ENCODE assay signal across 15 cellular contexts in the genomic region with DNA sequence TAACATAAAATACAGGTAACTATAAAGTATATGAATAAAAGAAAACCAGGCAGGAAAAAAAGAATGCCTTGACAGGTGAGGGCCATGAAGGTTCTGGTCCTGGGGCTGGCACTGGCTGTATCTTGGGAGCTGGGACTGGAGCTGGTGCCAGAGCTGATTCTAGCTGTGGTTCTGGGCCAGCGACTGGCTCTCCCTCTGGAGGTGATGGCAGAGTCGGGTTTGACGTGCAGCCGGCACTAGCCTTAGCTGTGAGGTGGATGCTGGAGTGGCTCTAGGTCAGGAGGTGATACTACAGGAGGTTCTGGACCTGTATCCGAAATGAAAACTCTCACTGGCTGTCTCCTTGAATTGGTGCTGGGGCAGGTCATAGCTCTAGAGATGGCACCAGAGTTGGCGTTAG. TPM values are rescaled to one million over a fixed set of nuclear protein-coding genes. Genes with fewer than 3 reads are reported as not detected.
DNase-seq lines count a peak whose midpoint lies in the region; ATAC-seq and TF ChIP-seq lines count a peak whose summit lies in the region.
"Had no signal": no experiment of that assay in that cellular context is flagged by ENCODE, and none has a peak within 500 bp of the region (broad histone marks: within the 10 kb centered on the region; RNA-seq: fewer than 3 reads in every experiment).

No MANE protein-coding gene starts in this region.

- no peak overlapping the region for H2AK5ac ChIP-seq in neuronal stem cell (ENCODE audit: low read depth, low read length)
- H2AK5ac ChIP-seq in trophoblast cell (ENCODE audit: low read length): no peak overlapping the region

- H2BK120ac ChIP-seq in neuronal stem cell (ENCODE audit: low read depth, low read length) (no peak overlapping the region), trophoblast cell (ENCODE audit: insufficient read depth, low read length, poor library complexity) (no peak overlapping the region)

- no peak overlapping the region for H2BK12ac ChIP-seq in neuronal stem cell (ENCODE audit: low read length)
- H2BK12ac ChIP-seq in trophoblast cell (ENCODE audit: low read length): no peak overlapping the region

- H3K23ac ChIP-seq in neuronal stem cell (ENCODE audit: low read depth, low read length, poor library complexity) (peak overlapping the region; percentile 37), trophoblast cell (ENCODE audit: low read length) (no peak overlapping the region)

- H3K9ac ChIP-seq in neuronal stem cell (ENCODE audit: low read depth, low read length, poor library complexity) (no peak overlapping the region), trophoblast cell (ENCODE audit: low read length) (no peak overlapping the region)

- TF ChIP-seq EP300 in suprapubic skin (IDR thresholded peaks at IDR 0.05): no peak

- no peak overlapping the region for H2AFZ ChIP-seq in neuronal stem cell (ENCODE audit: low read length)
- H2AFZ ChIP-seq in trophoblast cell (ENCODE audit: insufficient read depth, low read length, poor library complexity): no peak overlapping the region
- H2AFZ ChIP-seq: GM23338 had no signal

- DNase-seq in neuronal stem cell (ENCODE audit: low spot score) (no peak), sciatic nerve (ENCODE audit: low spot score) (peak; percentile 42), suprapubic skin (ENCODE audit: low spot score in 2 of 2) (peak; percentile 36 to 62), DMS53 treated with DMSO at 0.1 percent for 48 hours (lab: John Stamatoyannopoulos, UW; ENCODE audit: unreplicated experiment) (no peak), trophoblast cell (no peak)

- H3K79me1 ChIP-seq in neuronal stem cell (ENCODE audit: low read depth, low read length) (no peaks in the 10 kb centered on the region), trophoblast cell (ENCODE audit: low read length) (no peaks in the 10 kb centered on the region)

- ATAC-seq in sciatic nerve: no peak
- ATAC-seq in HG02759 (IDR thresholded peaks at IDR 0.05; ENCODE audit: unreplicated experiment): no peak

- H3K4me2 ChIP-seq in neuronal stem cell (ENCODE audit: insufficient read depth, low read length, poor library complexity, severe bottlenecking): no peak overlapping the region
- H3K4me2 ChIP-seq in trophoblast cell (ENCODE audit: low read length): no peak overlapping the region
- H3K4me2 ChIP-seq: GM23338 had no signal

- H3K18ac ChIP-seq in neuronal stem cell (ENCODE audit: low read length): no peak overlapping the region
- no peak overlapping the region for H3K18ac ChIP-seq in trophoblast cell (ENCODE audit: low read length)

- H3K79me2 ChIP-seq in trophoblast cell (ENCODE audit: control insufficient read depth, insufficient read depth, low read length, poor library complexity): no peaks in the 10 kb centered on the region

- H4K8ac ChIP-seq in neuronal stem cell (ENCODE audit: low read depth, low read length): no peak overlapping the region
- no peak overlapping the region for H4K8ac ChIP-seq in trophoblast cell (ENCODE audit: low read depth, low read length)

- H2BK5ac ChIP-seq in neuronal stem cell (ENCODE audit: low read length) (no peak overlapping the region), trophoblast cell (ENCODE audit: low read depth, low read length, poor library complexity) (no peak overlapping the region)

- H3K14ac ChIP-seq in neuronal stem cell (ENCODE audit: low read length) (no peak overlapping the region), trophoblast cell (ENCODE audit: low read length) (no peak overlapping the region)

- no peak overlapping the region for H3K4me3 ChIP-seq in neuronal stem cell (ENCODE audit: low read length in 2 of 2)
- no peak overlapping the region for H3K4me3 ChIP-seq in suprapubic skin
- no peak overlapping the region for H3K4me3 ChIP-seq in trophoblast cell (ENCODE audit: low read depth, low read length)
- H3K4me3 ChIP-seq: GM23338 had no signal

- H3K4ac ChIP-seq in neuronal stem cell (ENCODE audit: low read length) (no peak overlapping the region), trophoblast cell (ENCODE audit: low read depth, low read length) (no peak overlapping the region)

- H3K9me3 ChIP-seq in neuronal stem cell (replicated peaks in 1 of 2; ENCODE audit: control insufficient read depth in 2 of 2, insufficient read depth in 1 of 2, low read depth in 1 of 2, low read length in 2 of 2): no peaks in the 10 kb centered on the region
- no peaks in the 10 kb centered on the region for H3K9me3 ChIP-seq in suprapubic skin
- H3K9me3 ChIP-seq in trophoblast cell (ENCODE audit: insufficient read depth, low read depth, low read length): peaks cover 5% of the 10 kb centered on the region

- H3K36me3 ChIP-seq in neuronal stem cell (replicated peaks in 1 of 2; ENCODE audit: control insufficient read depth in 2 of 2, insufficient read depth in 2 of 2, low read length in 2 of 2) (no peaks in the 10 kb centered on the region), suprapubic skin (no peaks in the 10 kb centered on the region), trophoblast cell (ENCODE audit: control insufficient read depth in 1 of 2, insufficient read depth in 2 of 2, low read length in 2 of 2) (no peaks in the 10 kb centered on the region)

- intact Hi-C loops in sciatic nerve (cut with DNase I): loop anchor here (10.0 kb wide), 2 partner anchors 148 to 298 kb away; a partner anchor contains a TSS

- no peak overlapping the region for H2BK15ac ChIP-seq in neuronal stem cell (ENCODE audit: low read length)

- WGBS in neuronal stem cell (ENCODE audit: extremely low coverage in 2 of 2, insufficient read length in 2 of 2, insufficient replicate concordance in 1 of 2), 2 donors: no CpG with 5 or more reads among the region's 6 CpGs
- 95% methylated on average over 6 of the region's 6 CpGs for WGBS in suprapubic skin
- no CpG with 5 or more reads among the region's 6 CpGs for WGBS in trophoblast cell (ENCODE audit: extremely low coverage, insufficient coverage, insufficient read length)

- no peak overlapping the region for H4K12ac ChIP-seq in trophoblast cell (ENCODE audit: low read depth, low read length)

- H3K27me3 ChIP-seq in neuronal stem cell (ENCODE audit: control insufficient read depth in 3 of 3, insufficient read depth in 3 of 3, low read depth in 1 of 3, low read length in 3 of 3) (peaks cover 0 to 42% (median 26%) of the 10 kb centered on the region in 3 experiments), suprapubic skin (peaks cover 25% of the 10 kb centered on the region), trophoblast cell (ENCODE audit: insufficient read depth, low read length) (no peaks in the 10 kb centered on the region)

- H3K27ac ChIP-seq in neuronal stem cell (replicated peaks; ENCODE audit: low read length): no peak overlapping the region
- no peak overlapping the region for H3K27ac ChIP-seq in suprapubic skin
- no peak overlapping the region for H3K27ac ChIP-seq in trophoblast cell (ENCODE audit: low read depth, low read length)

- H3K4me1 ChIP-seq in neuronal stem cell (ENCODE audit: control insufficient read depth in 2 of 2, insufficient read depth in 1 of 2, low read depth in 1 of 2, low read length in 2 of 2) (peaks cover 0 to 2% of the 10 kb centered on the region in 2 donors), suprapubic skin (peaks cover 7% of the 10 kb centered on the region), trophoblast cell (ENCODE audit: control insufficient read depth in 1 of 2, insufficient read depth in 2 of 2, low read length in 2 of 2) (no peaks in the 10 kb centered on the region)

- H4K91ac ChIP-seq in neuronal stem cell (ENCODE audit: low read depth, low read length, poor library complexity) (no peak overlapping the region), trophoblast cell (ENCODE audit: low read depth, low read length) (no peak overlapping the region)

- no peak for TF ChIP-seq CTCF in suprapubic skin (IDR thresholded peaks at IDR 0.05)

- no peak for TF ChIP-seq POLR2A in suprapubic skin (IDR thresholded peaks at IDR 0.05)

RNA-seq across cellular contexts. Expression of a gene that starts 22.3 kb away (rescaled TPM):
- polyA plus RNA-seq in neuronal stem cell (2013, experiment 1 of 2): not detected
- not detected for polyA plus RNA-seq in neuronal stem cell (2013, experiment 2 of 2)
- total RNA-seq in sciatic nerve (not detected), suprapubic skin (10 to 100 TPM in 1 of 4 donors, 1 to 10 TPM in 3; 2.6 to 11.7 (median 7.1) TPM)
- polyA plus RNA-seq in trophoblast cell (2013): 0.12 and 0.14 TPM in 2 replicates
- total RNA-seq: A172; A673; Calu3; CD4-positive, alpha-beta memory T cell; GM23338; H4; H9; HFFc6 had no signal
- polyA plus RNA-seq: BJ; CD4-positive, alpha-beta memory T cell; GM23338 had no signal

RNA-seq across cellular contexts. Expression of a gene that starts 23.0 kb away (rescaled TPM):
- polyA plus RNA-seq in neuronal stem cell (2013, experiment 1 of 2): 2.2 TPM
- 1.8 TPM for polyA plus RNA-seq in neuronal stem cell (2013, experiment 2 of 2)
- total RNA-seq in sciatic nerve: 23.2 TPM
- 10 to 100 TPM in 1 of 4 donors, 1 to 10 TPM in 3; 2.6 to 14.6 (median 5.8) TPM for total RNA-seq in suprapubic skin
- polyA plus RNA-seq in trophoblast cell (2013): 10.3 and 11.1 TPM in 2 replicates
- total RNA-seq: Calu3, H4 had no signal

Comparison
In these comparisons a context has a peak if more than half of its experiments do, and no peak if none do; other contexts are left out.
1. DNase-seq: peak in sciatic nerve (single experiment) and suprapubic skin (2 of 2); none in neuronal stem cell (single experiment), DMS53 treated with DMSO at 0.1 percent for 48 hours (single experiment) and trophoblast cell (0 of 2).